Comparison of ENCODE assay signal across 11 cellular contexts in genomic region chr15:67164811-67165652, GRCh38.
DNase-seq lines count a peak whose midpoint lies in the region; ATAC-seq lines count a peak whose summit lies in the region.
"Had no signal": no experiment of that assay in that cellular context is flagged by ENCODE, and none has a peak within 500 bp of the region (broad histone marks: within the 10 kb centered on the region; RNA-seq: fewer than 3 reads in every experiment).

No MANE protein-coding gene starts in this region.

- no peak for ATAC-seq in central memory CD8-positive, alpha-beta T cell (replicated peaks; ENCODE audit: extremely low read depth, poor library complexity, severe bottlenecking)
- no peak for ATAC-seq in HG02981 (IDR thresholded peaks at IDR 0.05; ENCODE audit: unreplicated experiment)
- ATAC-seq: activated CD8-positive, alpha-beta memory T cell treated with anti-CD3 and anti-CD28 coated beads, Interleukin-2, amount 10 ng/mL, durations not matched to agents 7 days and 5 days had no signal

- H3K27ac ChIP-seq in HUES48 (ENCODE audit: low read depth, low read length) (peak overlapping the region; percentile 97), iPS-20b (ENCODE audit: low read length) (no peak overlapping the region)

- H3K9me3 Mint-ChIP-seq in central memory CD8-positive, alpha-beta T cell = no peaks in the 10 kb centered on the region

- H3K4me1 Mint-ChIP-seq in central memory CD8-positive, alpha-beta T cell = peaks cover 52% of the 10 kb centered on the region

- H3K4me1 ChIP-seq in HUES48 (ENCODE audit: control insufficient read depth, insufficient read depth, low read length) (peaks cover 28% of the 10 kb centered on the region), iPS-20b (ENCODE audit: insufficient read depth, low read length) (peaks cover 20% of the 10 kb centered on the region)

- H3K27me3 Mint-ChIP-seq in central memory CD8-positive, alpha-beta T cell = no peaks in the 10 kb centered on the region
- H3K27me3 Mint-ChIP-seq: activated CD8-positive, alpha-beta memory T cell treated with anti-CD3 and anti-CD28 coated beads, Interleukin-2, amount 10 ng/mL, durations not matched to agents 7 days and 5 days had no signal

- H3K27ac Mint-ChIP-seq in central memory CD8-positive, alpha-beta T cell (ENCODE audit: low read depth) = peak overlapping the region; percentile 74
- H3K27ac Mint-ChIP-seq: activated CD8-positive, alpha-beta memory T cell treated with anti-CD3 and anti-CD28 coated beads, Interleukin-2, amount 10 ng/mL, durations not matched to agents 7 days and 5 days had no signal

- no peak overlapping the region for H3K4me3 Mint-ChIP-seq in central memory CD8-positive, alpha-beta T cell
- H3K4me3 Mint-ChIP-seq: activated CD8-positive, alpha-beta memory T cell treated with anti-CD3 and anti-CD28 coated beads, Interleukin-2, amount 10 ng/mL, durations not matched to agents 7 days and 5 days had no signal

- H3K9ac ChIP-seq in HUES48 (ENCODE audit: low read depth, low read length) (peak overlapping the region; percentile 33; the same call in 1 of the 2 replicates), iPS-20b (ENCODE audit: low read depth, low read length) (no peak overlapping the region; the same call in 1 of the 2 replicates)

- no peaks in the 10 kb centered on the region for H3K27me3 ChIP-seq in HUES48 (ENCODE audit: control insufficient read depth, insufficient read depth, low read length)
- peaks cover 4% of the 10 kb centered on the region; the same call in 1 of the 2 replicates for H3K27me3 ChIP-seq in iPS-20b (ENCODE audit: insufficient read depth, low read length)

- no peaks in the 10 kb centered on the region for H3K9me3 ChIP-seq in HUES48 (ENCODE audit: control insufficient read depth, insufficient read depth, low read length)
- H3K9me3 ChIP-seq in iPS-20b (ENCODE audit: insufficient read depth, low read depth, low read length) = no peaks in the 10 kb centered on the region

- H3K36me3 ChIP-seq in HUES48 (ENCODE audit: control insufficient read depth, insufficient read depth, low read length) (peaks cover 17% of the 10 kb centered on the region; the same call in 1 of the 2 replicates), iPS-20b (ENCODE audit: insufficient read depth, low read depth, low read length) (peaks cover 4% of the 10 kb centered on the region; the same call in 1 of the 2 replicates)

- no peak for DNase-seq in central memory CD8-positive, alpha-beta T cell (ENCODE audit: low spot score in 2 of 2)
- DNase-seq in skeletal muscle cell (ENCODE audit: low read depth) (peak; percentile 56), GM19240 (ENCODE audit: insufficient read length, low spot score) (no peak), DMS53 (lab: John Stamatoyannopoulos, UW) (no peak)
- no peak for DNase-seq in central memory CD4-positive, alpha-beta T cell
- DNase-seq: activated CD8-positive, alpha-beta memory T cell treated with anti-CD3 and anti-CD28 coated beads, Interleukin-2, amount 10 ng/mL, durations not matched to agents 7 days and 5 days; cortex of kidney; Kasumi-1 had no signal

- peaks cover 29% of the 10 kb centered on the region for H3K36me3 Mint-ChIP-seq in central memory CD8-positive, alpha-beta T cell (ENCODE audit: insufficient read depth)

- H3K4me3 ChIP-seq in HUES48 (ENCODE audit: low read depth, low read length) = 0 out of 2 replicates have a peak overlapping the region, but pooled peaks have one; percentile 3
- peak overlapping the region; percentile 16; the same call in 1 of the 2 replicates for H3K4me3 ChIP-seq in iPS-20b (ENCODE audit: low read length)
- H3K4me3 ChIP-seq in skeletal muscle cell (ENCODE audit: low read depth, low read length) = no peak overlapping the region
